Comparison of ENCODE assay signal across 3 cellular contexts in genomic region chr19:1833540-1833939, GRCh38.
TF ChIP-seq lines count a peak whose summit lies in the region.

No MANE protein-coding gene starts in this region.

TF ChIP-seq in HEK293, 187 proteins besides CTCF, POLR2A, EP300 and RAD21 (continued from another document):
- TF ChIP-seq ZNF692 (tag by site-specific recombination; IDR thresholded peaks at IDR 0.05) (no peak), ZFP41 (tag by site-specific recombination; IDR thresholded peaks at IDR 0.05; ENCODE audit: borderline replicate concordance) (no peak), GLIS2 (tag by site-specific recombination; IDR thresholded peaks at IDR 0.05) (no peak), ZNF394 (tag by site-specific recombination; IDR thresholded peaks at IDR 0.05; ENCODE audit: borderline replicate concordance) (no peak), ZNF221 (tag by site-specific recombination; IDR thresholded peaks at IDR 0.05; ENCODE audit: borderline replicate concordance) (no peak), HIC1 (tag by site-specific recombination; IDR thresholded peaks at IDR 0.05) (0 out of 2 replicates have a peak, but pooled peaks have one; percentile 44), SP2 (tag by site-specific recombination; IDR thresholded peaks at IDR 0.05) (0 out of 2 replicates have a peak, but pooled peaks have one; percentile 11), ZNF624 (tag by site-specific recombination; IDR thresholded peaks at IDR 0.05) (no peak), MZF1 (tag by site-specific recombination; IDR thresholded peaks at IDR 0.05; ENCODE audit: borderline replicate concordance) (no peak), HOXD13 (CRISPR knock-in tag; IDR thresholded peaks at IDR 0.05; ENCODE audit: borderline replicate concordance) (no peak), ZNF585B (tag by site-specific recombination; IDR thresholded peaks at IDR 0.05) (no peak), ZNF211 (tag by site-specific recombination; IDR thresholded peaks at IDR 0.05; ENCODE audit: low read depth) (no peak), OSR2 (tag by site-specific recombination; IDR thresholded peaks at IDR 0.05) (no peak), ZNF37A (tag by site-specific recombination; IDR thresholded peaks at IDR 0.05) (no peak)

TF ChIP-seq in liver, 16 proteins besides CTCF, POLR2A, EP300 and RAD21 (continued from another document):
- TF ChIP-seq ZBTB33 (IDR thresholded peaks at IDR 0.05) (peak; percentile 64), REST (IDR thresholded peaks at IDR 0.05) (peak; percentile 87), EGR1 (IDR thresholded peaks at IDR 0.05; ENCODE audit: low read depth in 2 of 2) (peak in 1 of 2 donors; percentile 60), SP1 (IDR thresholded peaks at IDR 0.05) (peak; percentile 87)
TF ChIP-seq in liver: peak in this region for 11.

TF ChIP-seq in WTC11, 78 proteins besides CTCF, POLR2A, EP300 and RAD21 (continued from another document):
- TF ChIP-seq MYBL2 (CRISPR knock-in tag; IDR thresholded peaks at IDR 0.05), result no peak
- no peak for TF ChIP-seq ZNF512 (CRISPR knock-in tag; IDR thresholded peaks at IDR 0.05; ENCODE audit: borderline replicate concordance)
- TF ChIP-seq NR2C2 (CRISPR knock-in tag; IDR thresholded peaks at IDR 0.05), result no peak
- TF ChIP-seq ATF6 (CRISPR knock-in tag; IDR thresholded peaks at IDR 0.05), result no peak
- no peak for TF ChIP-seq PRRX2 (CRISPR knock-in tag; IDR thresholded peaks at IDR 0.05)
- TF ChIP-seq IRF1 (CRISPR knock-in tag; IDR thresholded peaks at IDR 0.05), result no peak
